ENCODE assay signal across 16 cellular contexts in genomic region chr13:40578055-40578454, GRCh38.
DNase-seq lines count a peak whose midpoint lies in the region; ATAC-seq and TF ChIP-seq lines count a peak whose summit lies in the region.
"Had no signal": no experiment of that assay in that cellular context is flagged by ENCODE, and none has a peak within 500 bp of the region (broad histone marks: within the 10 kb centered on the region; RNA-seq: fewer than 3 reads in every experiment).

No MANE protein-coding gene starts in this region.

- H3K4me1 ChIP-seq in BLaER1 treated with 17β-estradiol and CSF1 and Interleukin-3, amounts not matched to agents 10 nM and 100 nM, result peaks cover 46 to 92% (median 73%) of the 10 kb centered on the region in 10 experiments
- H3K4me1 ChIP-seq in DOHH2 (ENCODE audit: control insufficient read depth, low read length), result peaks cover 99% of the 10 kb centered on the region

- H3F3A ChIP-seq in DOHH2 (ENCODE audit: control insufficient read depth, insufficient read depth), result peaks cover 57% of the 10 kb centered on the region

- H4K20me1 ChIP-seq in BLaER1 treated with 17β-estradiol and CSF1 and Interleukin-3, amounts not matched to agents 10 nM and 100 nM, result peaks cover 0 to 61% (median 0%) of the 10 kb centered on the region in 11 experiments; a peak in 7 of 22 replicates
- peaks cover 14% of the 10 kb centered on the region; the same call in 1 of the 2 replicates for H4K20me1 ChIP-seq in DOHH2 (ENCODE audit: control insufficient read depth, insufficient read depth, low read depth, low read length)

- peak overlapping the region in 9 of 11 experiments; percentile 5 to 85 (median 79); a peak in 15 of 22 replicates for H3K4me2 ChIP-seq in BLaER1 treated with 17β-estradiol and CSF1 and Interleukin-3, amounts not matched to agents 10 nM and 100 nM
- H3K4me2 ChIP-seq in DOHH2 (ENCODE audit: low read length), result peak overlapping the region; percentile 93
- H3K4me2 ChIP-seq: SK-N-SH had no signal

- ATAC-seq in HG03439 (IDR thresholded peaks at IDR 0.05; ENCODE audit: unreplicated experiment), result no peak
- ATAC-seq: PC-3 had no signal

- peaks cover 30% of the 10 kb centered on the region for H3K36me3 Mint-ChIP-seq in activated naive CD8-positive, alpha-beta T cell treated with anti-CD3 and anti-CD28 coated beads for 36 hours

- H3K27me3 ChIP-seq in BLaER1 treated with 17β-estradiol and CSF1 and Interleukin-3, amounts not matched to agents 10 nM and 100 nM, result no peaks in the 10 kb centered on the region
- H3K27me3 ChIP-seq in DOHH2 (ENCODE audit: control insufficient read depth, low read length) (no peaks in the 10 kb centered on the region), MG63 (no peaks in the 10 kb centered on the region)
- H3K27me3 ChIP-seq: suprapubic skin had no signal

- no peaks in the 10 kb centered on the region for H3K9me2 ChIP-seq in DOHH2 (replicated peaks; ENCODE audit: control insufficient read depth, low read length)
- H3K9me2 ChIP-seq: SK-N-SH had no signal

- H3K27ac ChIP-seq in BLaER1 treated with 17β-estradiol and CSF1 and Interleukin-3, amounts not matched to agents 10 nM and 100 nM, result peak overlapping the region in 4 of 11 experiments; percentile 82 to 99 (median 92); a peak in 3 of 22 replicates
- peak overlapping the region; percentile 99 for H3K27ac ChIP-seq in DOHH2 (ENCODE audit: low read depth, low read length)
- H3K27ac ChIP-seq in substantia nigra (ENCODE audit: low read depth, low read length, poor library complexity, severe bottlenecking), result no peak overlapping the region
- H3K27ac ChIP-seq: suprapubic skin had no signal

- peaks cover 94% of the 10 kb centered on the region for H3K4me1 Mint-ChIP-seq in activated naive CD8-positive, alpha-beta T cell treated with anti-CD3 and anti-CD28 coated beads for 36 hours

- peaks cover 8 to 36% (median 11%) of the 10 kb centered on the region in 11 experiments for H3K9me3 ChIP-seq in BLaER1 treated with 17β-estradiol and CSF1 and Interleukin-3, amounts not matched to agents 10 nM and 100 nM (replicated peaks in 1 of 11)
- H3K9me3 ChIP-seq in DOHH2 (ENCODE audit: control insufficient read depth, insufficient read depth, low read length), result peaks cover 2% of the 10 kb centered on the region; the same call in 1 of the 2 replicates
- peaks cover 4% of the 10 kb centered on the region; the same call in 1 of the 2 replicates for H3K9me3 ChIP-seq in MG63
- H3K9me3 ChIP-seq: SK-N-SH, suprapubic skin had no signal

- H3K9me3 Mint-ChIP-seq in activated naive CD8-positive, alpha-beta T cell treated with anti-CD3 and anti-CD28 coated beads for 36 hours, result peaks cover 4% of the 10 kb centered on the region

- no peak for DNase-seq in activated naive CD8-positive, alpha-beta T cell treated with anti-CD3 and anti-CD28 coated beads for 36 hours
- peak; percentile 44 for DNase-seq in myocyte (ENCODE audit: low read depth)
- no peak for DNase-seq in MG63
- DNase-seq in substantia nigra (lab: John Stamatoyannopoulos, UW), result no peak
- DNase-seq: activated CD8-positive, alpha-beta memory T cell treated with anti-CD3 and anti-CD28 coated beads for 24 hours; activated effector memory CD4-positive, alpha-beta T cell treated with anti-CD3 and anti-CD28 coated beads, Interleukin-2, amount 50 U/mL, for 16 hours; H7; islet precursor cell; NCI-H1694 treated with DMSO at 0.1 percent for 48 hours; PC-3; SK-N-SH had no signal

- no peak overlapping the region for H3K4me3 ChIP-seq in BLaER1 treated with 17β-estradiol and CSF1 and Interleukin-3, amounts not matched to agents 10 nM and 100 nM
- H3K4me3 ChIP-seq in DOHH2 (ENCODE audit: low read length), result peak overlapping the region; percentile 69
- H3K4me3 ChIP-seq in MG63, result no peak overlapping the region
- H3K4me3 ChIP-seq: suprapubic skin had no signal

- no peaks in the 10 kb centered on the region for H3K27me3 Mint-ChIP-seq in activated naive CD8-positive, alpha-beta T cell treated with anti-CD3 and anti-CD28 coated beads for 36 hours
- H3K27me3 Mint-ChIP-seq: dendritic cell treated with granulocyte-macrophage colony-stimulating factor and Interleukin-4, amounts not matched to agents 40 ng/mL and 50 ng/mL, for 4 days had no signal

- H3K27ac Mint-ChIP-seq in activated naive CD8-positive, alpha-beta T cell treated with anti-CD3 and anti-CD28 coated beads for 36 hours, result peak overlapping the region; percentile 34
- H3K27ac Mint-ChIP-seq: dendritic cell treated with granulocyte-macrophage colony-stimulating factor and Interleukin-4, amounts not matched to agents 40 ng/mL and 50 ng/mL, for 4 days had no signal

- no peak for TF ChIP-seq CTCF in DOHH2 (IDR thresholded peaks at IDR 0.05; ENCODE audit: low read depth, low read length, poor library complexity, severe bottlenecking)

- peaks cover 97% of the 10 kb centered on the region for H3K79me2 ChIP-seq in DOHH2 (ENCODE audit: control insufficient read depth, low read length)

- peaks cover 0 to 26% (median 8%) of the 10 kb centered on the region in 11 experiments; a peak in 15 of 22 replicates for H3K36me3 ChIP-seq in BLaER1 treated with 17β-estradiol and CSF1 and Interleukin-3, amounts not matched to agents 10 nM and 100 nM
- H3K36me3 ChIP-seq in DOHH2 (ENCODE audit: control insufficient read depth, low read length) (peaks cover 47% of the 10 kb centered on the region), MG63 (no peaks in the 10 kb centered on the region)
- H3K36me3 ChIP-seq: suprapubic skin had no signal

- no peak overlapping the region for H3K4me3 Mint-ChIP-seq in activated naive CD8-positive, alpha-beta T cell treated with anti-CD3 and anti-CD28 coated beads for 36 hours
- H3K4me3 Mint-ChIP-seq: dendritic cell treated with granulocyte-macrophage colony-stimulating factor and Interleukin-4, amounts not matched to agents 40 ng/mL and 50 ng/mL, for 4 days had no signal

- no peak overlapping the region for H3K9ac ChIP-seq in BLaER1 treated with 17β-estradiol and CSF1 and Interleukin-3, amounts not matched to agents 10 nM and 100 nM
- H3K9ac ChIP-seq: SK-N-SH had no signal
